ENCODE assay signal across 1 cellular context in genomic region chr11:65617136-65617850, GRCh38.
TF ChIP-seq lines count a peak whose summit lies in the region.

No MANE protein-coding gene starts in this region.

TF ChIP-seq in GM23338, 12 proteins besides CTCF, POLR2A, EP300 and RAD21 (continued from another document):
- TF ChIP-seq, protein P1, sequence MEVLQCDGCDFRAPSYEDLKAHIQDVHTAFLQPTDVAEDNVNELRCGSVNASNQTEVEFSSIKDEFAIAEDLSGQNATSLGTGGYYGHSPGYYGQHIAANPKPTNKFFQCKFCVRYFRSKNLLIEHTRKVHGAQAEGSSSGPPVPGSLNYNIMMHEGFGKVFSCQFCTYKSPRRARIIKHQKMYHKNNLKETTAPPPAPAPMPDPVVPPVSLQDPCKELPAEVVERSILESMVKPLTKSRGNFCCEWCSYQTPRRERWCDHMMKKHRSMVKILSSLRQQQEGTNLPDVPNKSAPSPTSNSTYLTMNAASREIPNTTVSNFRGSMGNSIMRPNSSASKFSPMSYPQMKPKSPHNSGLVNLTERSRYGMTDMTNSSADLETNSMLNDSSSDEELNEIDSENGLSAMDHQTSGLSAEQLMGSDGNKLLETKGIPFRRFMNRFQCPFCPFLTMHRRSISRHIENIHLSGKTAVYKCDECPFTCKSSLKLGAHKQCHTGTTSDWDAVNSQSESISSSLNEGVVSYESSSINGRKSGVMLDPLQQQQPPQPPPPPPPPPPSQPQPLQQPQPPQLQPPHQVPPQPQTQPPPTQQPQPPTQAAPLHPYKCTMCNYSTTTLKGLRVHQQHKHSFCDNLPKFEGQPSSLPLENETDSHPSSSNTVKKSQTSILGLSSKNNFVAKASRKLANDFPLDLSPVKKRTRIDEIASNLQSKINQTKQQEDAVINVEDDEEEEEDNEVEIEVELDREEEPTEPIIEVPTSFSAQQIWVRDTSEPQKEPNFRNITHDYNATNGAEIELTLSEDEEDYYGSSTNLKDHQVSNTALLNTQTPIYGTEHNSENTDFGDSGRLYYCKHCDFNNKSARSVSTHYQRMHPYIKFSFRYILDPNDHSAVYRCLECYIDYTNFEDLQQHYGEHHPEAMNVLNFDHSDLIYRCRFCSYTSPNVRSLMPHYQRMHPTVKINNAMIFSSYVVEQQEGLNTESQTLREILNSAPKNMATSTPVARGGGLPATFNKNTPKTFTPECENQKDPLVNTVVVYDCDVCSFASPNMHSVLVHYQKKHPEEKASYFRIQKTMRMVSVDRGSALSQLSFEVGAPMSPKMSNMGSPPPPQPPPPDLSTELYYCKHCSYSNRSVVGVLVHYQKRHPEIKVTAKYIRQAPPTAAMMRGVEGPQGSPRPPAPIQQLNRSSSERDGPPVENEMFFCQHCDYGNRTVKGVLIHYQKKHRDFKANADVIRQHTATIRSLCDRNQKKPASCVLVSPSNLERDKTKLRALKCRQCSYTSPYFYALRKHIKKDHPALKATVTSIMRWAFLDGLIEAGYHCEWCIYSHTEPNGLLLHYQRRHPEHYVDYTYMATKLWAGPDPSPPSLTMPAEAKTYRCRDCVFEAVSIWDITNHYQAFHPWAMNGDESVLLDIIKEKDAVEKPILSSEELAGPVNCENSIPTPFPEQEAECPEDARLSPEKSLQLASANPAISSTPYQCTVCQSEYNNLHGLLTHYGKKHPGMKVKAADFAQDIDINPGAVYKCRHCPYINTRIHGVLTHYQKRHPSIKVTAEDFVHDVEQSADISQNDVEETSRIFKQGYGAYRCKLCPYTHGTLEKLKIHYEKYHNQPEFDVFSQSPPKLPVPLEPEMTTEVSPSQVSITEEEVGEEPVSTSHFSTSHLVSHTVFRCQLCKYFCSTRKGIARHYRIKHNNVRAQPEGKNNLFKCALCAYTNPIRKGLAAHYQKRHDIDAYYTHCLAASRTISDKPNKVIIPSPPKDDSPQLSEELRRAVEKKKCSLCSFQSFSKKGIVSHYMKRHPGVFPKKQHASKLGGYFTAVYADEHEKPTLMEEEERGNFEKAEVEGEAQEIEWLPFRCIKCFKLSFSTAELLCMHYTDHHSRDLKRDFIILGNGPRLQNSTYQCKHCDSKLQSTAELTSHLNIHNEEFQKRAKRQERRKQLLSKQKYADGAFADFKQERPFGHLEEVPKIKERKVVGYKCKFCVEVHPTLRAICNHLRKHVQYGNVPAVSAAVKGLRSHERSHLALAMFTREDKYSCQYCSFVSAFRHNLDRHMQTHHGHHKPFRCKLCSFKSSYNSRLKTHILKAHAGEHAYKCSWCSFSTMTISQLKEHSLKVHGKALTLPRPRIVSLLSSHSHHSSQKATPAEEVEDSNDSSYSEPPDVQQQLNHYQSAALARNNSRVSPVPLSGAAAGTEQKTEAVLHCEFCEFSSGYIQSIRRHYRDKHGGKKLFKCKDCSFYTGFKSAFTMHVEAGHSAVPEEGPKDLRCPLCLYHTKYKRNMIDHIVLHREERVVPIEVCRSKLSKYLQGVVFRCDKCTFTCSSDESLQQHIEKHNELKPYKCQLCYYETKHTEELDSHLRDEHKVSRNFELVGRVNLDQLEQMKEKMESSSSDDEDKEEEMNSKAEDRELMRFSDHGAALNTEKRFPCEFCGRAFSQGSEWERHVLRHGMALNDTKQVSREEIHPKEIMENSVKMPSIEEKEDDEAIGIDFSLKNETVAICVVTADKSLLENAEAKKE (CRISPR knock-in tag; IDR thresholded peaks at IDR 0.05): no peak
- no peak for TF ChIP-seq EZH2 (IDR thresholded peaks at IDR 0.05; ENCODE audit: low read depth, unreplicated experiment)
- TF ChIP-seq EZH2phosphoT487 (IDR thresholded peaks at IDR 0.05; ENCODE audit: unreplicated experiment): no peak
- TF ChIP-seq ZNF114 (CRISPR knock-in tag; IDR thresholded peaks at IDR 0.05): no peak
- TF ChIP-seq, protein P2, sequence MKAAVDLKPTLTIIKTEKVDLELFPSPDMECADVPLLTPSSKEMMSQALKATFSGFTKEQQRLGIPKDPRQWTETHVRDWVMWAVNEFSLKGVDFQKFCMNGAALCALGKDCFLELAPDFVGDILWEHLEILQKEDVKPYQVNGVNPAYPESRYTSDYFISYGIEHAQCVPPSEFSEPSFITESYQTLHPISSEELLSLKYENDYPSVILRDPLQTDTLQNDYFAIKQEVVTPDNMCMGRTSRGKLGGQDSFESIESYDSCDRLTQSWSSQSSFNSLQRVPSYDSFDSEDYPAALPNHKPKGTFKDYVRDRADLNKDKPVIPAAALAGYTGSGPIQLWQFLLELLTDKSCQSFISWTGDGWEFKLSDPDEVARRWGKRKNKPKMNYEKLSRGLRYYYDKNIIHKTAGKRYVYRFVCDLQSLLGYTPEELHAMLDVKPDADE (IDR thresholded peaks at IDR 0.05): no peak
- TF ChIP-seq ZNF331 (CRISPR knock-in tag; IDR thresholded peaks at IDR 0.05; ENCODE audit: low read depth): no peak
